Comparison of ENCODE assay signal across 8 cellular contexts in genomic region chr2:106572541-106573148, GRCh38.
A peak's percentile ranks its signal among the peaks of the same experiment; 100 is the strongest.
DNase-seq lines count a peak whose midpoint lies in the region; ATAC-seq and TF ChIP-seq lines count a peak whose summit lies in the region.

No MANE protein-coding gene starts in this region.

- CTCF ChIA-PET in RWPE1 (lab: Yijun Ruan, JAX), result interaction anchor here (0.7 to 1.2 kb wide), 4 partner anchors 8 to 27 kb away, joined by 3 to 9 read pairs (median 4); no protein-coding TSS in a partner anchor

- intact Hi-C loops in activated T-helper 1 cell treated with anti-CD3 and anti-CD28 coated beads, Interleukin-12 subunit alpha, Interleukin-12 subunit beta, Interleukin-2, Interleukin-4 antibody, amounts not matched to agents 30 ng/mL and 10 ng/mL and 1 ng/mL, durations not matched to agents 14 hours and 24 hours and 36 hours (cut with micrococcal nuclease), result no loop called here

- peak; percentile 68 for TF ChIP-seq CTCF in RWPE1 (conservative IDR thresholded peaks at IDR 0.05; ENCODE audit: low read depth)

- H3K27ac Mint-ChIP-seq in activated T-helper 1 cell treated with anti-CD3 and anti-CD28 coated beads, Interleukin-12 subunit alpha, Interleukin-12 subunit beta, Interleukin-2, Interleukin-4 antibody, amounts not matched to agents 30 ng/mL and 10 ng/mL and 1 ng/mL, durations not matched to agents 14 hours and 24 hours and 36 hours, result no peak overlapping the region

- no peaks in the 10 kb centered on the region for H3K36me3 Mint-ChIP-seq in activated T-helper 1 cell treated with anti-CD3 and anti-CD28 coated beads, Interleukin-12 subunit alpha, Interleukin-12 subunit beta, Interleukin-2, Interleukin-4 antibody, amounts not matched to agents 30 ng/mL and 10 ng/mL and 1 ng/mL, durations not matched to agents 14 hours and 24 hours and 36 hours (ENCODE audit: low read depth)

- H3K9me3 Mint-ChIP-seq in activated T-helper 1 cell treated with anti-CD3 and anti-CD28 coated beads, Interleukin-12 subunit alpha, Interleukin-12 subunit beta, Interleukin-2, Interleukin-4 antibody, amounts not matched to agents 30 ng/mL and 10 ng/mL and 1 ng/mL, durations not matched to agents 14 hours and 24 hours and 36 hours, result no peaks in the 10 kb centered on the region

- POLR2A ChIA-PET in RWPE1 (lab: Yijun Ruan, JAX; ENCODE audit: low non-redundant PET), result no interaction called here

- H3K4me3 Mint-ChIP-seq in activated T-helper 1 cell treated with anti-CD3 and anti-CD28 coated beads, Interleukin-12 subunit alpha, Interleukin-12 subunit beta, Interleukin-2, Interleukin-4 antibody, amounts not matched to agents 30 ng/mL and 10 ng/mL and 1 ng/mL, durations not matched to agents 14 hours and 24 hours and 36 hours, result no peak overlapping the region

- no peak for ATAC-seq in HG02759 (IDR thresholded peaks at IDR 0.05; ENCODE audit: unreplicated experiment)

- H3K27me3 Mint-ChIP-seq in activated T-helper 1 cell treated with anti-CD3 and anti-CD28 coated beads, Interleukin-12 subunit alpha, Interleukin-12 subunit beta, Interleukin-2, Interleukin-4 antibody, amounts not matched to agents 30 ng/mL and 10 ng/mL and 1 ng/mL, durations not matched to agents 14 hours and 24 hours and 36 hours (ENCODE audit: insufficient read depth), result peaks cover 2% of the 10 kb centered on the region

- peak; percentile 46 for DNase-seq in ACHN
- peak; percentile 13 for DNase-seq in EL
- no peak for DNase-seq in RWPE1 (ENCODE audit: low spot score)
- DNase-seq in iPS-NIHi7 (ENCODE audit: extremely low spot score), result peak; percentile 46
- DNase-seq in activated T-helper 1 cell treated with anti-CD3 and anti-CD28 coated beads, Interleukin-12 subunit alpha, Interleukin-12 subunit beta, Interleukin-2, Interleukin-4 antibody, amounts not matched to agents 30 ng/mL and 10 ng/mL and 1 ng/mL, durations not matched to agents 14 hours and 24 hours and 36 hours (ENCODE audit: low spot score), result no peak
- no peak for DNase-seq in NCI-H510A (lab: John Stamatoyannopoulos, UW)
- DNase-seq in stimulated activated naive CD4-positive, alpha-beta T cell (lab: John Stamatoyannopoulos, UW), result no peak

- no peak overlapping the region for H3K27ac ChIP-seq in RWPE1

- no peaks in the 10 kb centered on the region for H3K4me1 Mint-ChIP-seq in activated T-helper 1 cell treated with anti-CD3 and anti-CD28 coated beads, Interleukin-12 subunit alpha, Interleukin-12 subunit beta, Interleukin-2, Interleukin-4 antibody, amounts not matched to agents 30 ng/mL and 10 ng/mL and 1 ng/mL, durations not matched to agents 14 hours and 24 hours and 36 hours (ENCODE audit: low read depth)

- in situ Hi-C loops in ACHN (cut with HindIII; ENCODE audit: low pct_ligation_motif_present, low pct_unique_long_range_greater_than_20kb, low sequenced_read_pairs), result no loop called here

Comparison
In these comparisons a context has a peak if more than half of its experiments do, and no peak if none do; other contexts are left out.
1. DNase-seq: peak in ACHN (single experiment), EL (single experiment) and iPS-NIHi7 (single experiment); none in RWPE1 (single experiment), activated T-helper 1 cell treated with anti-CD3 and anti-CD28 coated beads, Interleukin-12 subunit alpha, Interleukin-12 subunit beta, Interleukin-2, Interleukin-4 antibody, amounts not matched to agents 30 ng/mL and 10 ng/mL and 1 ng/mL, durations not matched to agents 14 hours and 24 hours and 36 hours (single experiment), NCI-H510A (single experiment) and stimulated activated naive CD4-positive, alpha-beta T cell (0 of 6).